Comparison of ENCODE assay signal across 8 cellular contexts in the genomic region with DNA sequence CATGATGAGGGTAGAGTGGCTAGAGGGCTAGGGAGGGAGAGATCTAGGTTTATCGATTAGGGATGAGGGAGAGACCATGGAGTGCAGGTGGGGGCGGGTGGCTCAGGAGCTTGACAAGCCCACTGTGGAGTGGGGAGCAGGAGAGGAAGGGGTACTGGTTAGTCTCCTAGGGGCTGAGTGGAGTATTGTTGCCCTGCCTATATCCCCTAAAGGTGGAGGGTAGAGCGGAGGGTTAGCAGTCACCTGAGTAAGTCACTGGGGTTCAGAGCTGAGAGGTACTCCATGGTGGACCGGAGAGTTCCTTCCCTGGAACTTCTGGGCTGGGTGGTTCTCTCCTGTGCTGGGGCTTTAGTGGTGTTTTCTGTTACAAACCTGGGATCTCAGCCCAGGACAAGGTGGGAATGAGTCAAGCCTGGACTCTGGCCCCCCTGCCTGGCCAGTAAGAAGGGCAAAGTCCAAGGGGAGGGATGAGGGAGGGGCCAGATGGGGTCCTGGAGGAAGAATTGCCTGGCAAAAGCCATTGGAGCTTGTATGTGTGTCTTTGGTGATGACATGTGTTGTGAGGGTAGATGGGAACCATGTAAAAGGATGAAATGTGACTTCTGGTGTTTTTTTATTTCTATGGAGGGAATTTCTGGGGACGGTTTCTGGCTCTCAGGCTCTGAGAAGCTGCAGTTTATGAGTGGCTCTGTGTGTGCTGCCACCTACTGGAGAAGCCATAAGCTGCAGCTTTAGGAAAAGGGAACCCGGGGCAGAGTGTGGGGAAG. TPM values are rescaled to one million over a fixed set of nuclear protein-coding genes. Genes with fewer than 3 reads are reported as not detected.
DNase-seq lines count a peak whose midpoint lies in the region; TF ChIP-seq lines count a peak whose summit lies in the region.

Gene CIDEB (minus strand): TSS at position 403 of the 767 bp plus-strand sequence. CDS start 119 bp downstream, at position 284.

- peak within 1 kb of the TSS in 7 of 8 donors; percentile 1 to 79 (median 35) for H3K4me3 Mint-ChIP-seq in CD4-positive, alpha-beta memory T cell
- peak within 1 kb of the TSS; percentile 34 for H3K4me3 Mint-ChIP-seq in endodermal cell

- no peaks in the 10 kb centered on the region for H3K9me3 ChIP-seq in CD4-positive, alpha-beta memory T cell (ENCODE audit: control insufficient read depth in 1 of 2, low read length in 2 of 2)
- H3K9me3 ChIP-seq in HAP-1 (no peaks in the 10 kb centered on the region), endodermal cell (ENCODE audit: control insufficient read depth, low read length) (no peaks in the 10 kb centered on the region), tibial artery (no peaks in the 10 kb centered on the region)

- in situ Hi-C loops in HAP-1 (cut with MboI; ENCODE audit: low sequenced_read_pairs) = no loop called here

- peaks cover 42 to 53% of the 10 kb centered on the region in 2 donors for H3K36me3 Mint-ChIP-seq in CD4-positive, alpha-beta memory T cell
- peaks cover 54% of the 10 kb centered on the region for H3K36me3 Mint-ChIP-seq in endodermal cell (ENCODE audit: low read depth)

- no peaks in the 10 kb centered on the region for H3K27me3 Mint-ChIP-seq in CD4-positive, alpha-beta memory T cell
- H3K27me3 Mint-ChIP-seq in endodermal cell (ENCODE audit: insufficient read depth) = no peaks in the 10 kb centered on the region

- peak; percentile 98 for TF ChIP-seq CTCF in endodermal cell (conservative IDR thresholded peaks at IDR 0.05)
- peak; percentile 71 to 90 for TF ChIP-seq CTCF in tibial artery (IDR thresholded peaks at IDR 0.05)

- 62 to 69% methylated on average over 5 to 6 of the region's 6 CpGs for WGBS in endodermal cell (ENCODE audit: insufficient coverage in 1 of 2, insufficient read length in 1 of 2), 2 experiments

- peak within 1 kb of the TSS; percentile 72 for H3K27ac ChIP-seq in CD4-positive, alpha-beta memory T cell (ENCODE audit: low read depth, low read length)
- no peak within 1 kb of the TSS for H3K27ac ChIP-seq in endodermal cell (ENCODE audit: low read depth, low read length)
- no peak within 1 kb of the TSS for H3K27ac ChIP-seq in tibial artery

- no peak within 1 kb of the TSS for H3K4me3 ChIP-seq in CD4-positive, alpha-beta memory T cell (ENCODE audit: low read length in 2 of 2)
- no peak within 1 kb of the TSS for H3K4me3 ChIP-seq in HAP-1
- H3K4me3 ChIP-seq in endodermal cell (ENCODE audit: low read length) = peak within 1 kb of the TSS; percentile 44
- H3K4me3 ChIP-seq in tibial artery = no peak within 1 kb of the TSS

- intact Hi-C loops in CD4-positive, alpha-beta memory T cell (cut with micrococcal nuclease) = loop anchor here (1.0 kb wide), 1 partner anchor 36 kb away; the partner anchor contains the start of gene RABGGTA
- intact Hi-C loops in tibial artery (cut with DNase I; ENCODE audit: low total_unique reads) = no loop called here

- CTCF ChIA-PET in CD4-positive, alpha-beta memory T cell (lab: Charles Lee; ENCODE audit: partially characterized antibody) = interaction anchor here (0.6 to 18.5 kb wide), 42 partner anchors 9 to 301 kb away, joined by 3 to 556 read pairs (median 4); partner anchors contain the start of genes ADCY4, CBLN3, CHMP4A and DCAF11

- H3K27me3 ChIP-seq in CD4-positive, alpha-beta memory T cell (ENCODE audit: insufficient read depth, low read length) = no peaks in the 10 kb centered on the region
- H3K27me3 ChIP-seq in HAP-1 (ENCODE audit: low read depth) (no peaks in the 10 kb centered on the region), endodermal cell (ENCODE audit: control insufficient read depth, insufficient read depth, low read length, poor library complexity, severe bottlenecking) (no peaks in the 10 kb centered on the region), tibial artery (no peaks in the 10 kb centered on the region)

- peaks cover 50% of the 10 kb centered on the region for H3K36me3 ChIP-seq in CD4-positive, alpha-beta memory T cell (ENCODE audit: insufficient read depth, low read length)
- H3K36me3 ChIP-seq in HAP-1 (replicated peaks) = peaks cover 52% of the 10 kb centered on the region
- H3K36me3 ChIP-seq in endodermal cell (ENCODE audit: control insufficient read depth, insufficient read depth, low read length) = peaks cover 54% of the 10 kb centered on the region
- H3K36me3 ChIP-seq in tibial artery = peaks cover 37 to 51% (median 46%) of the 10 kb centered on the region in 3 donors

- H3K4me1 ChIP-seq in CD4-positive, alpha-beta memory T cell (ENCODE audit: insufficient read depth, low read length) = peaks cover 44% of the 10 kb centered on the region
- H3K4me1 ChIP-seq in HAP-1 = no peaks in the 10 kb centered on the region
- no peaks in the 10 kb centered on the region for H3K4me1 ChIP-seq in endodermal cell (ENCODE audit: control insufficient read depth, insufficient read depth, low read length)
- H3K4me1 ChIP-seq in tibial artery = peaks cover 0 to 29% (median 16%) of the 10 kb centered on the region in 4 donors

- POLR2A ChIA-PET in CD4-positive, alpha-beta memory T cell (lab: Charles Lee; ENCODE audit: partially characterized antibody) = interaction anchor here (0.8 to 8.5 kb wide), 21 partner anchors 8 to 193 kb away, joined by 3 to 108 read pairs (median 4); partner anchors contain the start of genes ADCY4, CBLN3, CHMP4A and DCAF11

- DNase-seq in CD4-positive, alpha-beta memory T cell = peak; percentile 53 to 62 (median 58)
- DNase-seq in HAP-1 (ENCODE audit: low spot score in 2 of 2) (peak; percentile 22 to 78), NCI-H774 (lab: John Stamatoyannopoulos, UW) (peak; percentile 2), endodermal cell (peak; percentile 91), mucosa of gallbladder (ENCODE audit: low spot score) (peak; percentile 76), tibial artery (peak in 1 of 2 donors; percentile 61), GOT3 (lab: John Stamatoyannopoulos, UW) (no peak)
- peak; percentile 54 for DNase-seq in activated CD8-positive, alpha-beta memory T cell treated with anti-CD3 and anti-CD28 coated beads, Interleukin-2, amount 50 U/mL, for 4 hours

- H3K4me1 Mint-ChIP-seq in CD4-positive, alpha-beta memory T cell = peaks cover 29 to 70% (median 46%) of the 10 kb centered on the region in 4 donors
- peaks cover 10% of the 10 kb centered on the region for H3K4me1 Mint-ChIP-seq in endodermal cell

- H3K9me3 Mint-ChIP-seq in CD4-positive, alpha-beta memory T cell = peaks cover 0 to 1% (median 0%) of the 10 kb centered on the region in 8 donors
- no peaks in the 10 kb centered on the region for H3K9me3 Mint-ChIP-seq in endodermal cell

- no peak within 1 kb of the TSS for H3K9ac ChIP-seq in endodermal cell (ENCODE audit: extremely low read depth, low read length, poor library complexity, severe bottlenecking)

- peak within 1 kb of the TSS; percentile 52 to 96 (median 90) for H3K27ac Mint-ChIP-seq in CD4-positive, alpha-beta memory T cell
- peak within 1 kb of the TSS; percentile 81 for H3K27ac Mint-ChIP-seq in endodermal cell

RNA-seq across cellular contexts. Expression of gene CIDEB, which starts in this region (rescaled TPM):
- 10 to 100 TPM; 22.3 to 26.0 TPM for total RNA-seq in CD4-positive, alpha-beta memory T cell
- polyA plus RNA-seq in CD4-positive, alpha-beta memory T cell = 10 to 100 TPM; 17.2 to 24.3 TPM
- 1 to 10 TPM in 1 of 2 donors, under 1 TPM in 1; 0.97 to 3.1 TPM for total RNA-seq in endodermal cell
- 0.43 TPM for polyA plus RNA-seq in endodermal cell (2013, experiment 1 of 2)
- 0.50 TPM for polyA plus RNA-seq in endodermal cell (2013, experiment 2 of 2)
- 25.6 TPM for total RNA-seq in mucosa of gallbladder
